Comparison of ENCODE assay signal across 1 cellular context in genomic region chr9:114186091-114186792, GRCh38.
TF ChIP-seq lines count a peak whose summit lies in the region.

No MANE protein-coding gene starts in this region.

TF ChIP-seq in H1, 55 proteins besides CTCF, POLR2A, EP300 and RAD21 (continued from another document):
- TF ChIP-seq RFX5 (IDR thresholded peaks at IDR 0.05; ENCODE audit: borderline replicate concordance, low read depth, low read length) (no peak), TBP (IDR thresholded peaks at IDR 0.05; ENCODE audit: low read depth, low read length) (no peak), CREB1 (IDR thresholded peaks at IDR 0.05) (no peak), JUN (IDR thresholded peaks at IDR 0.05; ENCODE audit: low read depth, low read length) (no peak)
